18 cellular contexts compared by ENCODE assay signal in genomic region chr2:48856657-48857056, GRCh38.
DNase-seq lines count a peak whose midpoint lies in the region; TF ChIP-seq lines count a peak whose summit lies in the region.
"Had no signal": no experiment of that assay in that cellular context is flagged by ENCODE, and none has a peak within 500 bp of the region (broad histone marks: within the 10 kb centered on the region; RNA-seq: fewer than 3 reads in every experiment).

No MANE protein-coding gene starts in this region.

- POLR2A ChIA-PET in HEK293T (lab: Yijun Ruan, JAX) = no interaction called here

- H3K9me3 ChIP-seq in esophagus muscularis mucosa = no peaks in the 10 kb centered on the region
- H3K9me3 ChIP-seq: BE2C; BLaER1 treated with 17β-estradiol and CSF1 and Interleukin-3, amounts not matched to agents 10 nM and 100 nM; HAP-1 had no signal

- DNase-seq in OCI-M1 (lab: John Stamatoyannopoulos, UW) (peak; percentile 6), dorsolateral prefrontal cortex (no peak), esophagus muscularis mucosa (ENCODE audit: extremely low spot score) (peak; percentile 77), HEK293T (ENCODE audit: extremely low spot score) (no peak), AG08395 (ENCODE audit: low spot score) (no peak), NCI-H82 treated with DMSO at 0.1 percent for 48 hours (lab: John Stamatoyannopoulos, UW; ENCODE audit: unreplicated experiment) (no peak), SIG-M5 treated with dmso at 0.1 percent for 504 hours (lab: John Stamatoyannopoulos, UW; ENCODE audit: unreplicated experiment) (no peak)
- DNase-seq: AML-193; BE2C; CD4-positive, alpha-beta T cell; CD8-positive, alpha-beta memory T cell; DMS 273 treated with DMSO at 0.1 percent for 48 hours; DMS79; EL; GF-D8 had no signal

- H3K4me1 ChIP-seq in esophagus muscularis mucosa = peaks cover 0 to 43% (median 33%) of the 10 kb centered on the region in 4 donors
- H3K4me1 ChIP-seq: BE2C, HAP-1 had no signal

- no peaks in the 10 kb centered on the region for H3K36me3 ChIP-seq in esophagus muscularis mucosa
- H3K36me3 ChIP-seq: BE2C; BLaER1 treated with 17β-estradiol and CSF1 and Interleukin-3, amounts not matched to agents 10 nM and 100 nM; HAP-1 had no signal

- WGBS in esophagus muscularis mucosa = 85% methylated on average over 3 of the region's 3 CpGs

- CTCF ChIA-PET in HEK293T (lab: Yijun Ruan, JAX) = no interaction called here

- TF ChIP-seq EP300 in esophagus muscularis mucosa (IDR thresholded peaks at IDR 0.05) = no peak

- intact Hi-C loops in dorsolateral prefrontal cortex (cut with DNase I) = no loop called here
- intact Hi-C loops in esophagus muscularis mucosa (cut with DNase I) = no loop called here

- TF ChIP-seq POLR2A in esophagus muscularis mucosa (IDR thresholded peaks at IDR 0.05; ENCODE audit: low read depth) = no peak

- H3K4me3 ChIP-seq in dorsolateral prefrontal cortex (no peak overlapping the region), esophagus muscularis mucosa (no peak overlapping the region)
- H3K4me3 ChIP-seq: BLaER1 treated with 17β-estradiol and CSF1 and Interleukin-3, amounts not matched to agents 10 nM and 100 nM; GM23338; HAP-1 had no signal

- peak in 1 of 56 donors; percentile 10 for TF ChIP-seq CTCF in dorsolateral prefrontal cortex (IDR thresholded peaks at IDR 0.05 in 54 of 56, conservative IDR thresholded peaks at IDR 0.05 in 2 of 56; ENCODE audit: low read depth in 1 of 56, partially characterized antibody in 56 of 56)
- no peak for TF ChIP-seq CTCF in esophagus muscularis mucosa (IDR thresholded peaks at IDR 0.05)

- no peaks in the 10 kb centered on the region for H3K27me3 ChIP-seq in dorsolateral prefrontal cortex
- no peaks in the 10 kb centered on the region for H3K27me3 ChIP-seq in esophagus muscularis mucosa
- H3K27me3 ChIP-seq: BE2C; BLaER1 treated with 17β-estradiol and CSF1 and Interleukin-3, amounts not matched to agents 10 nM and 100 nM had no signal

- peak overlapping the region in 45 of 59 donors; percentile 2 to 89 (median 58) for H3K27ac ChIP-seq in dorsolateral prefrontal cortex
- H3K27ac ChIP-seq in esophagus muscularis mucosa (replicated peaks in 1 of 4) = no peak overlapping the region
- H3K27ac ChIP-seq: BLaER1 treated with 17β-estradiol and CSF1 and Interleukin-3, amounts not matched to agents 10 nM and 100 nM had no signal

TF ChIP-seq in HEK293T, 16 proteins besides CTCF, POLR2A, EP300 and RAD21:
- TF ChIP-seq ARNT (IDR thresholded peaks at IDR 0.05) (no peak), SUZ12 (IDR thresholded peaks at IDR 0.05) (no peak), FOXK2 (IDR thresholded peaks at IDR 0.05) (no peak), CTBP1 (IDR thresholded peaks at IDR 0.05; ENCODE audit: borderline replicate concordance) (no peak), FOXM1 (IDR thresholded peaks at IDR 0.05; ENCODE audit: borderline replicate concordance) (no peak), ELF4 (IDR thresholded peaks at IDR 0.05) (no peak), TARDBP (IDR thresholded peaks at IDR 0.05) (no peak), NFRKB (IDR thresholded peaks at IDR 0.05) (no peak), FOXA1 (IDR thresholded peaks at IDR 0.05) (no peak), BHLHE40 (IDR thresholded peaks at IDR 0.05; ENCODE audit: borderline replicate concordance) (no peak), ZNF384 (IDR thresholded peaks at IDR 0.05) (no peak), HDGF (IDR thresholded peaks at IDR 0.05; ENCODE audit: borderline replicate concordance) (no peak), SP1 (IDR thresholded peaks at IDR 0.05) (no peak), LEF1 (IDR thresholded peaks at IDR 0.05; ENCODE audit: borderline replicate concordance) (no peak), L3MBTL2 (conservative IDR thresholded peaks at IDR 0.05) (no peak)
- TF ChIP-seq, protein P1, sequence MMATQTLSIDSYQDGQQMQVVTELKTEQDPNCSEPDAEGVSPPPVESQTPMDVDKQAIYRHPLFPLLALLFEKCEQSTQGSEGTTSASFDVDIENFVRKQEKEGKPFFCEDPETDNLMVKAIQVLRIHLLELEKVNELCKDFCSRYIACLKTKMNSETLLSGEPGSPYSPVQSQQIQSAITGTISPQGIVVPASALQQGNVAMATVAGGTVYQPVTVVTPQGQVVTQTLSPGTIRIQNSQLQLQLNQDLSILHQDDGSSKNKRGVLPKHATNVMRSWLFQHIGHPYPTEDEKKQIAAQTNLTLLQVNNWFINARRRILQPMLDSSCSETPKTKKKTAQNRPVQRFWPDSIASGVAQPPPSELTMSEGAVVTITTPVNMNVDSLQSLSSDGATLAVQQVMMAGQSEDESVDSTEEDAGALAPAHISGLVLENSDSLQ (IDR thresholded peaks at IDR 0.05) = no peak

Comparison
In these comparisons a context has a peak if more than half of its experiments do, and no peak if none do; other contexts are left out.
1. DNase-seq: peak in OCI-M1 (single experiment) and esophagus muscularis mucosa (single experiment); none in dorsolateral prefrontal cortex (0 of 10), HEK293T (single experiment), AG08395 (single experiment), NCI-H82 treated with DMSO at 0.1 percent for 48 hours (single experiment) and SIG-M5 treated with dmso at 0.1 percent for 504 hours (single experiment).
2. H3K27ac ChIP-seq: peak in dorsolateral prefrontal cortex (45 of 59); none in esophagus muscularis mucosa (0 of 4).